ENCODE assay signal across 8 cellular contexts in the genomic region with DNA sequence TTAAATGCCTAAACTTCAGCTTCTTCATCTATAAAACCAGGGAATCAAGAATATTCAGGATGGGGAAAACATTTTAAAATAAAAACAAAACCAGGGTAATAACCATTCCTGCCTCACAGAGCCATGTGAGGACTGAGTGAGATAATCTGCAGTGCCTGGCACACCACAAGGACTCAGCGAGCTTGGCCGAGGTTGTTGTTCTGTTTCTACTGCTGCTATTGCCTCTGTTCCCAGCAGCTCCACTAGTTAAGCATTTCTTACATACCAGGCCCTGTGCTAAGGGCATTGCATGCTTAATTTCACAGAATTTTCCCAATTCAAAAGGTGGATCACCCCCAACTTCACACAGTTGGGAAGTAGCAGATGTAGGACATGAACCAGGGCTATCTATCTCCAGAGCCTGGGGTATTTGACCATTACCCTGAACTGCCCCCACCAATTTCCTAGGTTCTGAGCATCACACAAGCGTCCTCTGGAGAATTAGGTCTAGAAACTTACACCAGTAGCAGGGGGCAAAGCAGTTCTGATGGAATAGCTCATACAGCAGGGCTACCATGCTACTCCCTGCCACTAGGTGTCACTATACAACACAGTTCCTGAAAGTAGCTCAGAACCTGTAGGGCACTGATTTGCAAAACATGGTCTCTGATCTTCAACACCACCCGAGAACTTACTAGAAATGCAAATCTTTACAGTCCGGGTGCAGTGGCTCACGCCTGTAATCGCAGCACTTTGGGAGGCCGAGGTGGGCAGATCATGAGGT.
DNase-seq lines count a peak whose midpoint lies in the region; ATAC-seq and TF ChIP-seq lines count a peak whose summit lies in the region.

No MANE protein-coding gene starts in this region.

- H2AFZ ChIP-seq in GM23338: no peak overlapping the region

- no peak overlapping the region for H3K4me3 ChIP-seq in GM23338

- CTCF ChIA-PET in activated CD4-positive, alpha-beta memory T cell treated with anti-CD3 and anti-CD28 coated beads for 36 hours (lab: Charles Lee): interaction anchor here (0.6 to 5.2 kb wide), 22 partner anchors 8 to 557 kb away, joined by 3 to 86 read pairs (median 4); a partner anchor contains a TSS

- ATAC-seq in GM23338 (peak; percentile 8; the same call in 1 of the 3 replicates), HG02678 (IDR thresholded peaks at IDR 0.05; ENCODE audit: unreplicated experiment) (no peak)

- DNase-seq in AG08395 (ENCODE audit: low spot score): peak; percentile 36
- DNase-seq in GM23338 (ENCODE audit: low spot score): peak; percentile 81
- peak; percentile 36 for DNase-seq in activated CD4-positive, alpha-beta memory T cell treated with anti-CD3 and anti-CD28 coated beads for 36 hours
- DNase-seq in iris pigment epithelial cell (ENCODE audit: low read depth): peak; percentile 63
- no peak for DNase-seq in C1 segment of cervical spinal cord (lab: John Stamatoyannopoulos, UW)
- DNase-seq in iPS-NIHi11 (ENCODE audit: low spot score): no peak
- no peak for DNase-seq in NCI-H2196 (lab: John Stamatoyannopoulos, UW; ENCODE audit: unreplicated experiment)

- peaks cover 38% of the 10 kb centered on the region for H3K36me3 ChIP-seq in GM23338 (ENCODE audit: insufficient read depth)

- H3K27me3 ChIP-seq in GM23338 (ENCODE audit: insufficient read depth): no peaks in the 10 kb centered on the region

- intact Hi-C loops in activated CD4-positive, alpha-beta memory T cell treated with anti-CD3 and anti-CD28 coated beads for 36 hours (cut with micrococcal nuclease): no loop called here

- H3K9me2 ChIP-seq in GM23338 (ENCODE audit: insufficient read depth): no peaks in the 10 kb centered on the region

- peaks cover 76% of the 10 kb centered on the region for H3K36me3 Mint-ChIP-seq in GM23338 (ENCODE audit: low read depth)
- H3K36me3 Mint-ChIP-seq in activated CD4-positive, alpha-beta memory T cell treated with anti-CD3 and anti-CD28 coated beads for 36 hours: peaks cover 34% of the 10 kb centered on the region

- H3K4me1 ChIP-seq in GM23338 (ENCODE audit: insufficient read depth): peaks cover 13% of the 10 kb centered on the region

- H3K27ac ChIP-seq in GM23338 (ENCODE audit: low read depth): no peak overlapping the region

- no peaks in the 10 kb centered on the region for H3K79me2 ChIP-seq in GM23338 (replicated peaks; ENCODE audit: insufficient read depth)

- peak; percentile 80 to 87 for TF ChIP-seq CTCF in GM23338 (conservative IDR thresholded peaks at IDR 0.05; ENCODE audit: low read depth in 2 of 2)

- no peak overlapping the region for H3K4me3 Mint-ChIP-seq in GM23338
- H3K4me3 Mint-ChIP-seq in activated CD4-positive, alpha-beta memory T cell treated with anti-CD3 and anti-CD28 coated beads for 36 hours: no peak overlapping the region

- H3K27me3 Mint-ChIP-seq in GM23338 (ENCODE audit: insufficient read depth, low read depth, poor library complexity): peaks cover 5% of the 10 kb centered on the region
- H3K27me3 Mint-ChIP-seq in activated CD4-positive, alpha-beta memory T cell treated with anti-CD3 and anti-CD28 coated beads for 36 hours: no peaks in the 10 kb centered on the region

- 0 out of 2 replicates have a peak, but pooled peaks cover 12% of the 10 kb centered on the region for H3F3A ChIP-seq in GM23338 (replicated peaks; ENCODE audit: low read depth)

- H3K27ac Mint-ChIP-seq in GM23338: no peak overlapping the region
- H3K27ac Mint-ChIP-seq in activated CD4-positive, alpha-beta memory T cell treated with anti-CD3 and anti-CD28 coated beads for 36 hours: no peak overlapping the region

- POLR2A ChIA-PET in activated CD4-positive, alpha-beta memory T cell treated with anti-CD3 and anti-CD28 coated beads for 36 hours (lab: Charles Lee): no interaction called here

- peaks cover 46% of the 10 kb centered on the region for H3K9me3 Mint-ChIP-seq in GM23338
- peaks cover 33% of the 10 kb centered on the region for H3K9me3 Mint-ChIP-seq in activated CD4-positive, alpha-beta memory T cell treated with anti-CD3 and anti-CD28 coated beads for 36 hours

- H3K4me1 Mint-ChIP-seq in GM23338: peaks cover 40% of the 10 kb centered on the region
- no peaks in the 10 kb centered on the region for H3K4me1 Mint-ChIP-seq in activated CD4-positive, alpha-beta memory T cell treated with anti-CD3 and anti-CD28 coated beads for 36 hours (ENCODE audit: low read depth)

- no peaks in the 10 kb centered on the region for H4K20me1 ChIP-seq in GM23338 (replicated peaks; ENCODE audit: insufficient read depth)

- no peak overlapping the region for H3K4me2 ChIP-seq in GM23338

TF ChIP-seq in GM23338, 12 proteins besides CTCF, POLR2A, EP300 and RAD21:
- TF ChIP-seq CREB1 (CRISPR knock-in tag; IDR thresholded peaks at IDR 0.05; ENCODE audit: low read depth) (no peak), ZNF331 (CRISPR knock-in tag; IDR thresholded peaks at IDR 0.05; ENCODE audit: low read depth) (no peak)
TF ChIP-seq in GM23338: peak in this region for 0.

Comparison
In these comparisons a context has a peak if more than half of its experiments do, and no peak if none do; other contexts are left out.
1. DNase-seq: peak in AG08395 (single experiment), GM23338 (single experiment), activated CD4-positive, alpha-beta memory T cell treated with anti-CD3 and anti-CD28 coated beads for 36 hours (single experiment) and iris pigment epithelial cell (single experiment); none in C1 segment of cervical spinal cord (0 of 14), iPS-NIHi11 (single experiment) and NCI-H2196 (single experiment).